In the genomic region with DNA sequence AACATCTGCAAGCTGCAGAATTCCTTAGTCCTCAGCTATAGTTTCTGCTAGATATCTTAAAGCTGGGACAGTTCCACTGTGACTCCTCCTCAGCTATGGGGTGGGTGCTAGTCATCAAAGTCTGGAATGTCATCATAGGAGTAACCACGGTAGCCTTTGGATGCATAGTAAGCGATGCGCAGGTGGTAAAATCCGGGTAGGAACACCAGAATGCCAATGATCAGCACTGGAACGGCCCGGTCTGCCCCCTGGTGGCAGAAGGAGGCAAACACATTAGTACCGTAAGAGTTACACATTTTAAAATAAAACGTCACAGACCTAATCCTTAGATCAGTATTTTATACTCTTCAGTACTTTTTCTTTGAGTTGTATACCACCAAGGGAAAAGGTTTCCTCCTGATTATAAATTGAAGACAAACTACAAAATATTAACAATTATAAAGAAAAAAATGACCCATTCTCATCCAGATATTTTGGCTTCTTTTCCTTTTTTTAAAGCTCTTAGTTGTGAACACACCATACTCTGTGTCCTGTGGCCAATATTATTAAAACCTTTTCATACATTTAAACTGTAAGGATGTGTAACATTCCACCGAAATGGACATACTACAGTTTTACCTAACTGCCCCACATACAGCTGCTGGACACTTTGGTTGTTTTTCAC, we compare ENCODE assay signal across 8 cellular contexts. TPM values are rescaled to one million over a fixed set of nuclear protein-coding genes. Genes with fewer than 3 reads are reported as not detected.
DNase-seq lines count a peak whose midpoint lies in the region; ATAC-seq and TF ChIP-seq lines count a peak whose summit lies in the region.

No MANE protein-coding gene starts in this region.

- peaks cover 48% of the 10 kb centered on the region for H3K36me3 Mint-ChIP-seq in activated T-helper 1 cell treated with anti-CD3 and anti-CD28 coated beads, Interleukin-12 subunit alpha, Interleukin-12 subunit beta, Interleukin-2, Interleukin-4 antibody, amounts not matched to agents 30 ng/mL and 10 ng/mL and 1 ng/mL, durations not matched to agents 14 hours and 24 hours and 36 hours (ENCODE audit: low read depth)

- no peaks in the 10 kb centered on the region for H3K9me3 Mint-ChIP-seq in activated T-helper 1 cell treated with anti-CD3 and anti-CD28 coated beads, Interleukin-12 subunit alpha, Interleukin-12 subunit beta, Interleukin-2, Interleukin-4 antibody, amounts not matched to agents 30 ng/mL and 10 ng/mL and 1 ng/mL, durations not matched to agents 14 hours and 24 hours and 36 hours

- WGBS in suprapubic skin = 9% methylated on average over 9 of the region's 9 CpGs

- no peak overlapping the region for H3K4me3 ChIP-seq in GM12864 (ENCODE audit: low read depth, low read length)
- H3K4me3 ChIP-seq in suprapubic skin = no peak overlapping the region

- no peaks in the 10 kb centered on the region for H3K4me1 ChIP-seq in suprapubic skin

- H3K27me3 ChIP-seq in suprapubic skin = no peaks in the 10 kb centered on the region

- no peaks in the 10 kb centered on the region for H3K27me3 Mint-ChIP-seq in activated T-helper 1 cell treated with anti-CD3 and anti-CD28 coated beads, Interleukin-12 subunit alpha, Interleukin-12 subunit beta, Interleukin-2, Interleukin-4 antibody, amounts not matched to agents 30 ng/mL and 10 ng/mL and 1 ng/mL, durations not matched to agents 14 hours and 24 hours and 36 hours (ENCODE audit: insufficient read depth)

- no peak overlapping the region for H3K4me3 Mint-ChIP-seq in activated T-helper 1 cell treated with anti-CD3 and anti-CD28 coated beads, Interleukin-12 subunit alpha, Interleukin-12 subunit beta, Interleukin-2, Interleukin-4 antibody, amounts not matched to agents 30 ng/mL and 10 ng/mL and 1 ng/mL, durations not matched to agents 14 hours and 24 hours and 36 hours

- no peak for TF ChIP-seq POLR2A in suprapubic skin (IDR thresholded peaks at IDR 0.05)

- H3K4me1 Mint-ChIP-seq in activated T-helper 1 cell treated with anti-CD3 and anti-CD28 coated beads, Interleukin-12 subunit alpha, Interleukin-12 subunit beta, Interleukin-2, Interleukin-4 antibody, amounts not matched to agents 30 ng/mL and 10 ng/mL and 1 ng/mL, durations not matched to agents 14 hours and 24 hours and 36 hours (ENCODE audit: low read depth) = peaks cover 9% of the 10 kb centered on the region

- TF ChIP-seq RAD21 in Ishikawa (IDR thresholded peaks at IDR 0.05; ENCODE audit: low read depth) = peak; percentile 79

- intact Hi-C loops in activated T-helper 1 cell treated with anti-CD3 and anti-CD28 coated beads, Interleukin-12 subunit alpha, Interleukin-12 subunit beta, Interleukin-2, Interleukin-4 antibody, amounts not matched to agents 30 ng/mL and 10 ng/mL and 1 ng/mL, durations not matched to agents 14 hours and 24 hours and 36 hours (cut with micrococcal nuclease) = loop anchor here (1.0 to 2.0 kb wide), 3 partner anchors 45 to 144 kb away; partner anchors contain the start of gene SLC23A2

- ATAC-seq in GM21515 (IDR thresholded peaks at IDR 0.05; ENCODE audit: unreplicated experiment) = no peak

- peaks cover 59% of the 10 kb centered on the region for H3K36me3 ChIP-seq in suprapubic skin

- TF ChIP-seq CTCF in GM12864 (IDR thresholded peaks at IDR 0.05; ENCODE audit: low read depth, low read length, missing control alignments) = peak; percentile 81
- TF ChIP-seq CTCF in suprapubic skin (IDR thresholded peaks at IDR 0.05) = peak; percentile 76 to 82

- H3K27ac Mint-ChIP-seq in activated T-helper 1 cell treated with anti-CD3 and anti-CD28 coated beads, Interleukin-12 subunit alpha, Interleukin-12 subunit beta, Interleukin-2, Interleukin-4 antibody, amounts not matched to agents 30 ng/mL and 10 ng/mL and 1 ng/mL, durations not matched to agents 14 hours and 24 hours and 36 hours = no peak overlapping the region

- no peak overlapping the region for H3K27ac ChIP-seq in suprapubic skin

- DNase-seq in GM12864 (ENCODE audit: low read depth) (no peak), RPMI8226 (peak; percentile 74), fibroblast of the conjunctiva (ENCODE audit: low read depth) (peak; percentile 37), nucleus accumbens (lab: John Stamatoyannopoulos, UW) (peak in 49 of 56 donors; percentile 5 to 91 (median 54)), suprapubic skin (ENCODE audit: low spot score in 2 of 2) (peak; percentile 82 to 88)
- DNase-seq in activated T-helper 1 cell treated with anti-CD3 and anti-CD28 coated beads, Interleukin-12 subunit alpha, Interleukin-12 subunit beta, Interleukin-2, Interleukin-4 antibody, amounts not matched to agents 30 ng/mL and 10 ng/mL and 1 ng/mL, durations not matched to agents 14 hours and 24 hours and 36 hours (ENCODE audit: low spot score) = peak; percentile 49

- H3K9me3 ChIP-seq in suprapubic skin = no peaks in the 10 kb centered on the region

- TF ChIP-seq EP300 in Ishikawa (IDR thresholded peaks at IDR 0.05; ENCODE audit: borderline replicate concordance) = no peak
- no peak for TF ChIP-seq EP300 in suprapubic skin (IDR thresholded peaks at IDR 0.05)

TF ChIP-seq in Ishikawa, 13 proteins besides CTCF, POLR2A, EP300 and RAD21:
- TF ChIP-seq CREB1 (IDR thresholded peaks at IDR 0.05; ENCODE audit: low read depth) = no peak
- TF ChIP-seq ZBTB7A (IDR thresholded peaks at IDR 0.05; ENCODE audit: low read depth) = no peak
- no peak for TF ChIP-seq FOXM1 (IDR thresholded peaks at IDR 0.05; ENCODE audit: borderline replicate concordance, low read depth)
- no peak for TF ChIP-seq TEAD4 (IDR thresholded peaks at IDR 0.05)
- no peak for TF ChIP-seq TAF1 (IDR thresholded peaks at IDR 0.05; ENCODE audit: low read depth)
- no peak for TF ChIP-seq EGR1 (IDR thresholded peaks at IDR 0.05)
- TF ChIP-seq CEBPB (IDR thresholded peaks at IDR 0.05) = no peak
- no peak for TF ChIP-seq YY1 (IDR thresholded peaks at IDR 0.05; ENCODE audit: low read depth)
- TF ChIP-seq MAX (IDR thresholded peaks at IDR 0.05) = no peak
- TF ChIP-seq, protein P1, sequence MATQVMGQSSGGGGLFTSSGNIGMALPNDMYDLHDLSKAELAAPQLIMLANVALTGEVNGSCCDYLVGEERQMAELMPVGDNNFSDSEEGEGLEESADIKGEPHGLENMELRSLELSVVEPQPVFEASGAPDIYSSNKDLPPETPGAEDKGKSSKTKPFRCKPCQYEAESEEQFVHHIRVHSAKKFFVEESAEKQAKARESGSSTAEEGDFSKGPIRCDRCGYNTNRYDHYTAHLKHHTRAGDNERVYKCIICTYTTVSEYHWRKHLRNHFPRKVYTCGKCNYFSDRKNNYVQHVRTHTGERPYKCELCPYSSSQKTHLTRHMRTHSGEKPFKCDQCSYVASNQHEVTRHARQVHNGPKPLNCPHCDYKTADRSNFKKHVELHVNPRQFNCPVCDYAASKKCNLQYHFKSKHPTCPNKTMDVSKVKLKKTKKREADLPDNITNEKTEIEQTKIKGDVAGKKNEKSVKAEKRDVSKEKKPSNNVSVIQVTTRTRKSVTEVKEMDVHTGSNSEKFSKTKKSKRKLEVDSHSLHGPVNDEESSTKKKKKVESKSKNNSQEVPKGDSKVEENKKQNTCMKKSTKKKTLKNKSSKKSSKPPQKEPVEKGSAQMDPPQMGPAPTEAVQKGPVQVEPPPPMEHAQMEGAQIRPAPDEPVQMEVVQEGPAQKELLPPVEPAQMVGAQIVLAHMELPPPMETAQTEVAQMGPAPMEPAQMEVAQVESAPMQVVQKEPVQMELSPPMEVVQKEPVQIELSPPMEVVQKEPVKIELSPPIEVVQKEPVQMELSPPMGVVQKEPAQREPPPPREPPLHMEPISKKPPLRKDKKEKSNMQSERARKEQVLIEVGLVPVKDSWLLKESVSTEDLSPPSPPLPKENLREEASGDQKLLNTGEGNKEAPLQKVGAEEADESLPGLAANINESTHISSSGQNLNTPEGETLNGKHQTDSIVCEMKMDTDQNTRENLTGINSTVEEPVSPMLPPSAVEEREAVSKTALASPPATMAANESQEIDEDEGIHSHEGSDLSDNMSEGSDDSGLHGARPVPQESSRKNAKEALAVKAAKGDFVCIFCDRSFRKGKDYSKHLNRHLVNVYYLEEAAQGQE (IDR thresholded peaks at IDR 0.05; ENCODE audit: low read depth) = no peak
- no peak for TF ChIP-seq TCF12 (IDR thresholded peaks at IDR 0.05; ENCODE audit: low read depth)
- TF ChIP-seq USF1 (IDR thresholded peaks at IDR 0.05) = no peak
- no peak for TF ChIP-seq NFIC (IDR thresholded peaks at IDR 0.05)
TF ChIP-seq in Ishikawa: peak in this region for 0.

RNA-seq across cellular contexts. Expression of gene TMEM230, which starts 12.1 kb away (rescaled TPM):
- total RNA-seq in activated T-helper 1 cell treated with anti-CD3 and anti-CD28 coated beads, Interleukin-12 subunit alpha, Interleukin-12 subunit beta, Interleukin-2, Interleukin-4 antibody, amounts not matched to agents 30 ng/mL and 10 ng/mL and 1 ng/mL, durations not matched to agents 14 hours and 24 hours and 36 hours = 80.3 and 82.1 TPM in 2 replicates
- total RNA-seq in suprapubic skin = 10 to 100 TPM; 33.0 to 69.4 (median 43.3) TPM

RNA-seq across cellular contexts. Expression of gene PCNA, which starts 18.9 kb away (rescaled TPM):
- total RNA-seq in activated T-helper 1 cell treated with anti-CD3 and anti-CD28 coated beads, Interleukin-12 subunit alpha, Interleukin-12 subunit beta, Interleukin-2, Interleukin-4 antibody, amounts not matched to agents 30 ng/mL and 10 ng/mL and 1 ng/mL, durations not matched to agents 14 hours and 24 hours and 36 hours = 512 and 519 TPM in 2 replicates
- 10 to 100 TPM; 21.9 to 60.0 (median 54.1) TPM for total RNA-seq in suprapubic skin

RNA-seq across cellular contexts. Expression of gene CDS2, which starts 26.0 kb away (rescaled TPM):
- 39.8 and 42.5 TPM in 2 replicates for total RNA-seq in activated T-helper 1 cell treated with anti-CD3 and anti-CD28 coated beads, Interleukin-12 subunit alpha, Interleukin-12 subunit beta, Interleukin-2, Interleukin-4 antibody, amounts not matched to agents 30 ng/mL and 10 ng/mL and 1 ng/mL, durations not matched to agents 14 hours and 24 hours and 36 hours
- 10 to 100 TPM; 12.3 to 30.3 (median 22.6) TPM for total RNA-seq in suprapubic skin
